Comparison of ENCODE assay signal across 1 cellular context in the genomic region with DNA sequence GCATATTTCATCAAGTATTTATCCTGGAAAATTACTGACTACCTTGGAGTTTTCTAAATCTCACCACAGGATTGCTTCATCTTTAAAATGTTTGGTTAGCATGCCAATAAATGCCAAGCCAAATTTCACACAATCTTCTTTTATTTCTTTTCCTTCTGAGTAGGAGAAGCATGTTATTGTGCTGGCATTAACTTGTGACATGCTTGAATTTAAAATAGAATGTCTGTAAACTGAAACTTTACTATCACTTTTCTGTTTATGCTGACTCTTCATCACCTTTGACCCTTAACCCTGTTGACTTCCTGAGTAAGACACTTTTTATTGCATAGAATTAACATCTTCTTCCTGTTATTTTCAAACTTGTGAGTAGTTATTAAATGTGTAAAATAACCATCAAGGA.
TF ChIP-seq lines count a peak whose summit lies in the region.

No MANE protein-coding gene starts in this region.

TF ChIP-seq in H1, 55 proteins besides CTCF, POLR2A, EP300 and RAD21:
- TF ChIP-seq CEBPB (IDR thresholded peaks at IDR 0.05; ENCODE audit: low read depth, low read length) (peak; percentile 43; the same call in 1 of the 2 replicates), NRF1 (IDR thresholded peaks at IDR 0.05; ENCODE audit: low read depth, low read length) (no peak)
TF ChIP-seq in H1: peak in this region for 1.
